Comparison of ENCODE assay signal across 8 cellular contexts in genomic region chr1:44730741-44731512, GRCh38. TPM values are rescaled to one million over a fixed set of nuclear protein-coding genes. Genes with fewer than 3 reads are reported as not detected.
DNase-seq lines count a peak whose midpoint lies in the region; ATAC-seq and TF ChIP-seq lines count a peak whose summit lies in the region.

Gene RNU5D-1 (minus strand): TSS chr1:44731170.

- H3K9me3 Mint-ChIP-seq in Calu3 (ENCODE audit: low read depth, unreplicated experiment) = no peaks in the 10 kb centered on the region
- H3K9me3 Mint-ChIP-seq in activated CD8-positive, alpha-beta memory T cell treated with anti-CD3 and anti-CD28 coated beads, Interleukin-2, amount 10 ng/mL, durations not matched to agents 7 days and 5 days (ENCODE audit: low read depth) = no peaks in the 10 kb centered on the region
- H3K9me3 Mint-ChIP-seq in endothelial cell (ENCODE audit: unreplicated experiment) = no peaks in the 10 kb centered on the region

- peak within 1 kb of the TSS; percentile 100 for H3K27ac Mint-ChIP-seq in Calu3 (ENCODE audit: unreplicated experiment)
- peak within 1 kb of the TSS; percentile 98 for H3K27ac Mint-ChIP-seq in activated CD8-positive, alpha-beta memory T cell treated with anti-CD3 and anti-CD28 coated beads, Interleukin-2, amount 10 ng/mL, durations not matched to agents 7 days and 5 days
- peak within 1 kb of the TSS; percentile 100 for H3K27ac Mint-ChIP-seq in endothelial cell (ENCODE audit: unreplicated experiment)

- peak; percentile 68 for ATAC-seq in GM21390 (IDR thresholded peaks at IDR 0.05; ENCODE audit: unreplicated experiment)
- ATAC-seq in activated CD8-positive, alpha-beta memory T cell treated with anti-CD3 and anti-CD28 coated beads, Interleukin-2, amount 10 ng/mL, durations not matched to agents 7 days and 5 days = peak; percentile 84

- TSS peak; percentile 100 for BruUV-seq in Calu3 (replicated peaks; lab: Mats Ljungman, UMichigan)

- H3K4me3 Mint-ChIP-seq in Calu3 (ENCODE audit: low read depth, unreplicated experiment) = peak within 1 kb of the TSS; percentile 58
- peak within 1 kb of the TSS; percentile 62 for H3K4me3 Mint-ChIP-seq in activated CD8-positive, alpha-beta memory T cell treated with anti-CD3 and anti-CD28 coated beads, Interleukin-2, amount 10 ng/mL, durations not matched to agents 7 days and 5 days
- H3K4me3 Mint-ChIP-seq in endothelial cell (ENCODE audit: unreplicated experiment) = peak within 1 kb of the TSS; percentile 10

- intact Hi-C loops in Calu3 (cut with micrococcal nuclease; ENCODE audit: unreplicated experiment) = loop anchor here (1.0 kb wide), 1 partner anchor 8 kb away; the partner anchor contains the start of gene KIF2C

- H3K36me3 Mint-ChIP-seq in Calu3 (ENCODE audit: insufficient read depth, unreplicated experiment) (peaks cover 20% of the 10 kb centered on the region), endothelial cell (ENCODE audit: low read depth, unreplicated experiment) (peaks cover 4% of the 10 kb centered on the region)
- H3K36me3 Mint-ChIP-seq in activated CD8-positive, alpha-beta memory T cell treated with anti-CD3 and anti-CD28 coated beads, Interleukin-2, amount 10 ng/mL, durations not matched to agents 7 days and 5 days = no peaks in the 10 kb centered on the region

- DNase-seq in Calu3 (peak; percentile 96), HUDEP-2 (lab: John Stamatoyannopoulos, UW; ENCODE audit: unreplicated experiment in 76 of 76) (peak in 75 of 76 experiments; percentile 45 to 97 (median 86)), NOMO-1 treated with DMSO at 0.1 percent for 48 hours (lab: John Stamatoyannopoulos, UW; ENCODE audit: unreplicated experiment) (peak; percentile 97), endothelial cell (ENCODE audit: low spot score) (peak; percentile 93), midbrain (lab: John Stamatoyannopoulos, UW) (peak; percentile 94)
- peak; percentile 97 for DNase-seq in activated CD8-positive, alpha-beta memory T cell treated with anti-CD3 and anti-CD28 coated beads, Interleukin-2, amount 10 ng/mL, durations not matched to agents 7 days and 5 days
- DNase-seq in stimulated activated CD8-positive, alpha-beta memory T cell treated with anti-CD3 and anti-CD28 coated beads, Interleukin-15, amount 100 ng/mL, for 48 hours (ENCODE audit: low read depth in 2 of 2) = peak; percentile 85

- H3K27me3 Mint-ChIP-seq in Calu3 (ENCODE audit: unreplicated experiment) (no peaks in the 10 kb centered on the region), endothelial cell (ENCODE audit: unreplicated experiment) (peaks cover 3% of the 10 kb centered on the region)
- H3K27me3 Mint-ChIP-seq in activated CD8-positive, alpha-beta memory T cell treated with anti-CD3 and anti-CD28 coated beads, Interleukin-2, amount 10 ng/mL, durations not matched to agents 7 days and 5 days = no peaks in the 10 kb centered on the region

- TF ChIP-seq CTCF in Calu3 (IDR thresholded peaks at IDR 0.05; ENCODE audit: unreplicated experiment) (peak; percentile 74), endothelial cell (IDR thresholded peaks at IDR 0.05; ENCODE audit: unreplicated experiment) (peak; percentile 89)

- H3K4me1 Mint-ChIP-seq in Calu3 (ENCODE audit: low read depth, unreplicated experiment) (peaks cover 19% of the 10 kb centered on the region), endothelial cell (ENCODE audit: unreplicated experiment) (peaks cover 10% of the 10 kb centered on the region)
- H3K4me1 Mint-ChIP-seq in activated CD8-positive, alpha-beta memory T cell treated with anti-CD3 and anti-CD28 coated beads, Interleukin-2, amount 10 ng/mL, durations not matched to agents 7 days and 5 days = peaks cover 33% of the 10 kb centered on the region

- CTCF ChIA-PET in Calu3 (lab: Charles Lee) = interaction anchor here (1.0 to 1.7 kb wide), 4 partner anchors 9 to 573 kb away, joined by 3 to 11 read pairs (median 4); no protein-coding TSS in a partner anchor
- CTCF ChIA-PET in activated CD8-positive, alpha-beta memory T cell treated with anti-CD3 and anti-CD28 coated beads, Interleukin-2, amount 10 ng/mL, durations not matched to agents 7 days and 5 days (lab: Charles Lee) = interaction anchor here (0.9 to 7.7 kb wide), 26 partner anchors 9 to 570 kb away, joined by 3 to 60 read pairs (median 7); partner anchors contain the start of genes ARMH1, BEST4, BTBD19 and EIF2B3

RNA-seq across cellular contexts. Expression of gene RNU5D-1, which starts in this region (rescaled TPM):
- total RNA-seq in Calu3 (2022) = not detected in 2 replicates
- not detected for total RNA-seq in activated CD8-positive, alpha-beta memory T cell treated with anti-CD3 and anti-CD28 coated beads, Interleukin-2, amount 10 ng/mL, durations not matched to agents 7 days and 5 days
- not detected for total RNA-seq in endothelial cell (ENCODE audit: unreplicated experiment)

Comparison
In these comparisons a context has a peak if more than half of its experiments do, and no peak if none do; other contexts are left out.
1. Peak in every context shown above with its lines: DNase-seq and ATAC-seq.
2. Peak in DNase-seq in Calu3; RNA of the gene not detected or under 1 TPM.
3. Peak in DNase-seq and ATAC-seq in activated CD8-positive, alpha-beta memory T cell treated with anti-CD3 and anti-CD28 coated beads, Interleukin-2, amount 10 ng/mL, durations not matched to agents 7 days and 5 days; RNA of the gene not detected or under 1 TPM.
4. Peak in DNase-seq in endothelial cell; RNA of the gene not detected or under 1 TPM.
5. H3K4me3 Mint-ChIP-seq: peak in every context shown above with its lines; median percentile 62 in activated CD8-positive, alpha-beta memory T cell treated with anti-CD3 and anti-CD28 coated beads, Interleukin-2, amount 10 ng/mL, durations not matched to agents 7 days and 5 days; 58 in Calu3; 10 in endothelial cell.